Comparison of ENCODE assay signal across 14 cellular contexts in the genomic region with DNA sequence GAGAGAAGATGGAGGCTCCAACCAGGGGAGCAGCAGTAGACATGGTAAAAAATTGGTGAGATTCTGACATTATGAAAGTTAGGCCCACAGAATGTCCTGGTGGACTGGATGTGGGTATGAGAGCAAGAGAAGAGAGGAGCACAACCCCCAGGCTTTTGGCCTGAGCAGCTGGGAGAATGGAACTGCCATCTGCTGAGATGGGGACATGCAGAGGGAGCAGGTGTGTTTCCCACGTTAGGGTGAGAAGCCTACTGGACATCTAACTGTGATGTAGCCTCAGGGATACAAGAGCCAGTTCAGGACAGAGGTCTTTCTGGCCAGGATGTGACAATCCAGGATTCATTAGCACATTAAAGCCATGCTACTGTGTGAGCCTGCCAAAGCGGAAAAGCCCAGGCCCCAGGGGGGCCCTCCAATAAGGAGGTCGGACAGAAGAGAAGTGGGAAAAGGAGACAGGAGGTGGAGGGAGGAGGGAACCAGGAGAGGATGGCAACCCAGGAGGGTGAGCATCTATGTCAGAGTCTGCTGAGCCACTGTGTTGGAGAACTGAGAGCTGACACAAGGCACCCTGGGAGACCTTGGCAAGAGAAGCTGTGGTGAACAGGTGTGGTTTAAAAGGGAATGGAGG. TPM values are rescaled to one million over a fixed set of nuclear protein-coding genes. Genes with fewer than 3 reads are reported as not detected.
DNase-seq lines count a peak whose midpoint lies in the region; ATAC-seq and TF ChIP-seq lines count a peak whose summit lies in the region.
"Had no signal": no experiment of that assay in that cellular context is flagged by ENCODE, and none has a peak within 500 bp of the region (broad histone marks: within the 10 kb centered on the region; RNA-seq: fewer than 3 reads in every experiment).

No MANE protein-coding gene starts in this region.

- intact Hi-C loops in left colon (cut with DNase I, micrococcal nuclease): no loop called here
- intact Hi-C loops in upper lobe of right lung (cut with DNase I): no loop called here

- peaks cover 10% of the 10 kb centered on the region for H3K36me3 Mint-ChIP-seq in stimulated activated naive CD8-positive, alpha-beta T cell treated with anti-CD3 and anti-CD28 coated beads, Interleukin-15, Interleukin-2, amounts not matched to agents 100 ng/mL and 50 ng/mL, for 24 hours (ENCODE audit: low read depth)

- H3K4me1 ChIP-seq in upper lobe of right lung: peaks cover 71% of the 10 kb centered on the region

- H3K27ac ChIP-seq in upper lobe of right lung: peak overlapping the region; percentile 85
- H3K27ac ChIP-seq: neutrophil had no signal

- H3K4me3 Mint-ChIP-seq in stimulated activated naive CD8-positive, alpha-beta T cell treated with anti-CD3 and anti-CD28 coated beads, Interleukin-15, Interleukin-2, amounts not matched to agents 100 ng/mL and 50 ng/mL, for 24 hours: no peak overlapping the region
- H3K4me3 Mint-ChIP-seq: activated T-cell treated with anti-CD3 and anti-CD28 coated beads, Interleukin-2, amount 50 U/mL, for 24 hours; immature natural killer cell had no signal

- peak overlapping the region; percentile 24 for H3K27ac Mint-ChIP-seq in stimulated activated naive CD8-positive, alpha-beta T cell treated with anti-CD3 and anti-CD28 coated beads, Interleukin-15, Interleukin-2, amounts not matched to agents 100 ng/mL and 50 ng/mL, for 24 hours
- H3K27ac Mint-ChIP-seq: activated T-cell treated with anti-CD3 and anti-CD28 coated beads, Interleukin-2, amount 50 U/mL, for 24 hours had no signal

- no peak for TF ChIP-seq CTCF in upper lobe of right lung (IDR thresholded peaks at IDR 0.05)

- DNase-seq in stimulated activated naive CD8-positive, alpha-beta T cell treated with anti-CD3 and anti-CD28 coated beads, Interleukin-15, Interleukin-2, amounts not matched to agents 100 U/mL and 50 U/mL, for 24 hours: no peak
- DNase-seq in SHP77 treated with DMSO at 0.1 percent for 48 hours (lab: John Stamatoyannopoulos, UW) (peak; percentile 38), left colon (no peak), upper lobe of right lung (no peak), NCI-H446 (lab: John Stamatoyannopoulos, UW) (no peak), NCI-H774 (lab: John Stamatoyannopoulos, UW) (no peak), SIG-M5 (lab: John Stamatoyannopoulos, UW) (no peak)
- DNase-seq: activated T-cell treated with anti-CD3 and anti-CD28 coated beads, Interleukin-2, amount 50 U/mL, for 24 hours; erythroblast; HCEC 1CT; immature natural killer cell; stimulated activated CD4-positive, alpha-beta T cell treated with anti-CD3 and anti-CD28 coated beads, Interleukin-15, amount 100 ng/mL, for 24 hours had no signal

- peaks cover 27% of the 10 kb centered on the region for H3K4me1 Mint-ChIP-seq in stimulated activated naive CD8-positive, alpha-beta T cell treated with anti-CD3 and anti-CD28 coated beads, Interleukin-15, Interleukin-2, amounts not matched to agents 100 ng/mL and 50 ng/mL, for 24 hours (ENCODE audit: low read depth)

- H3K36me3 ChIP-seq in upper lobe of right lung: peaks cover 3% of the 10 kb centered on the region
- H3K36me3 ChIP-seq: neutrophil had no signal

- H3K27me3 Mint-ChIP-seq in stimulated activated naive CD8-positive, alpha-beta T cell treated with anti-CD3 and anti-CD28 coated beads, Interleukin-15, Interleukin-2, amounts not matched to agents 100 ng/mL and 50 ng/mL, for 24 hours: no peaks in the 10 kb centered on the region
- H3K27me3 Mint-ChIP-seq: activated T-cell treated with anti-CD3 and anti-CD28 coated beads, Interleukin-2, amount 50 U/mL, for 24 hours had no signal

- no peak overlapping the region for H3K4me3 ChIP-seq in upper lobe of right lung

- no peak for ATAC-seq in stimulated activated naive CD8-positive, alpha-beta T cell treated with anti-CD3 and anti-CD28 coated beads, Interleukin-15, Interleukin-2, amounts not matched to agents 100 U/mL and 50 U/mL, for 24 hours
- peak; percentile 43 for ATAC-seq in left colon
- no peak for ATAC-seq in upper lobe of right lung

- no peaks in the 10 kb centered on the region for H3K9me3 ChIP-seq in upper lobe of right lung
- H3K9me3 ChIP-seq: neutrophil had no signal

- H3K27me3 ChIP-seq in upper lobe of right lung: no peaks in the 10 kb centered on the region
- H3K27me3 ChIP-seq: neutrophil had no signal

- no peaks in the 10 kb centered on the region for H3K9me3 Mint-ChIP-seq in stimulated activated naive CD8-positive, alpha-beta T cell treated with anti-CD3 and anti-CD28 coated beads, Interleukin-15, Interleukin-2, amounts not matched to agents 100 ng/mL and 50 ng/mL, for 24 hours
- H3K9me3 Mint-ChIP-seq: activated T-cell treated with anti-CD3 and anti-CD28 coated beads, Interleukin-2, amount 50 U/mL, for 24 hours; immature natural killer cell had no signal

RNA-seq across cellular contexts. Expression of gene CYB5A, which starts 10.6 kb away (rescaled TPM):
- total RNA-seq in left colon (100 to 1,000 TPM; 115 to 129 TPM), upper lobe of right lung (399 TPM)

RNA-seq across cellular contexts. Expression of gene C18orf63, which starts 34.5 kb away (rescaled TPM):
- total RNA-seq in left colon (not detected), upper lobe of right lung (0.17 TPM)
